In the genomic region with DNA sequence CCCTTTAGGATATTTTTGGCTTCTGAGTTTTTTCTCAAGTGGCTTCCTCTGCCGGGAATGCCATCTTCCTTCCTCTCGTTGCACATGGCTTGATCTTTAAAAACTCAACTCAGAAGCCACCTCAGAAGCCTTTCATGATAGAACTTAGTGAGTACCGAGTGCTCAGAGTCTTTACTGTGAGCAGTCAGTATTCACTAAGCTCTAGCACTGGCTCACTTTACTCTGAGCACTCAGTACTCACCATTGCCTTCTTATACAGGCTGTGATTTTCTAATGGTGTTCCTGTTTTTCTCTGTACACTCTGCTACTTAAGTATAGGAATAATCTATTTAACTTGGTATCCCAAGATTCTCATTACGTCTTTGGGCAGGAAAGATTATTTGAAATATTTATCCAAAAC, we compare ENCODE assay signal across 22 cellular contexts.
"Had no signal": no experiment of that assay in that cellular context is flagged by ENCODE, and none has a peak within 500 bp of the region (broad histone marks: within the 10 kb centered on the region; RNA-seq: fewer than 3 reads in every experiment).

No MANE protein-coding gene starts in this region.

- ATAC-seq: activated CD8-positive, alpha-beta memory T cell treated with anti-CD3 and anti-CD28 coated beads, Interleukin-2, amount 10 ng/mL, durations not matched to agents 7 days and 5 days; WTC11 had no signal

- H3K36me3 Mint-ChIP-seq: activated CD8-positive, alpha-beta memory T cell treated with anti-CD3 and anti-CD28 coated beads, Interleukin-2, amount 10 ng/mL, durations not matched to agents 7 days and 5 days; WTC11 had no signal

- H3K27me3 Mint-ChIP-seq: activated CD8-positive, alpha-beta memory T cell treated with anti-CD3 and anti-CD28 coated beads, Interleukin-2, amount 10 ng/mL, durations not matched to agents 7 days and 5 days had no signal

- H3K27me3 ChIP-seq: brain microvascular endothelial cell, cardiac muscle cell, MG63, Peyer's patch had no signal

- H3K27ac ChIP-seq: brain microvascular endothelial cell, cardiac muscle cell, Peyer's patch, RWPE1, SJCRH30 had no signal

- H3K4me1 Mint-ChIP-seq: activated CD8-positive, alpha-beta memory T cell treated with anti-CD3 and anti-CD28 coated beads, Interleukin-2, amount 10 ng/mL, durations not matched to agents 7 days and 5 days; WTC11 had no signal

- H3K4me1 ChIP-seq: Peyer's patch, SJCRH30 had no signal

- DNase-seq: activated CD4-positive, CD25-positive, alpha-beta regulatory T cell treated with anti-CD3 and anti-CD28 coated beads, Interleukin-2, amount 50 U/mL, for 72 hours; activated CD8-positive, alpha-beta memory T cell treated with anti-CD3 and anti-CD28 coated beads, Interleukin-2, amount 10 ng/mL, durations not matched to agents 7 days and 5 days; activated gamma-delta T cell treated with Interleukin-2 at 50 U/mL for 16 hours; activated T-cell treated with anti-CD3 and anti-CD28 coated beads, Interleukin-2, amount 50 U/mL, for 48 hours; amygdala; brain microvascular endothelial cell; MG63; NCI-H1105; NCI-H1436; NCI-H1694 treated with DMSO at 0.1 percent for 48 hours; NCI-H2029 treated with DMSO at 0.1 percent for 48 hours; NCI-H345; NCI-H510A treated with DMSO at 0.1 percent for 48 hours; NCI-H69; Peyer's patch; Right ventricle myocardium superior; SJCRH30 had no signal

- H3K4me3 Mint-ChIP-seq: activated CD8-positive, alpha-beta memory T cell treated with anti-CD3 and anti-CD28 coated beads, Interleukin-2, amount 10 ng/mL, durations not matched to agents 7 days and 5 days; T-helper 1 cell treated with Interleukin-12 subunit alpha and Interleukin-12 subunit beta and Interleukin-4 antibody, amounts not matched to agents 30 μg/mL and 1 μg/mL, for 36 hours; WTC11 had no signal

- H3K27ac Mint-ChIP-seq: activated CD8-positive, alpha-beta memory T cell treated with anti-CD3 and anti-CD28 coated beads, Interleukin-2, amount 10 ng/mL, durations not matched to agents 7 days and 5 days; T-helper 1 cell treated with Interleukin-12 subunit alpha and Interleukin-12 subunit beta and Interleukin-4 antibody, amounts not matched to agents 30 μg/mL and 1 μg/mL, for 36 hours; WTC11 had no signal

- H3K9me3 Mint-ChIP-seq: activated T-helper 2 cell treated with anti-CD3 and anti-CD28 coated beads, Interferon-gamma antibody, Interleukin-2, Interleukin-4, amounts not matched to agents 10 μg/mL and 5 μg/mL and 100 μg/mL, durations not matched to agents 14 hours and 24 hours and 36 hours; T-helper 1 cell treated with Interleukin-12 subunit alpha and Interleukin-12 subunit beta and Interleukin-4 antibody, amounts not matched to agents 30 μg/mL and 1 μg/mL, for 36 hours had no signal

- H3K4me3 ChIP-seq: cardiac muscle cell, MG63, Peyer's patch, SJCRH30 had no signal

- H3K36me3 ChIP-seq: brain microvascular endothelial cell, cardiac muscle cell, MG63, Peyer's patch, SJCRH30 had no signal

- H3K9me3 ChIP-seq: MG63, Peyer's patch, SJCRH30 had no signal
